8 cellular contexts compared by ENCODE assay signal in genomic region chr3:152737021-152737908, GRCh38.
DNase-seq lines count a peak whose midpoint lies in the region; ATAC-seq and TF ChIP-seq lines count a peak whose summit lies in the region.

No MANE protein-coding gene starts in this region.

- H3K27me3 Mint-ChIP-seq in activated T-helper 17 cell treated with anti-CD3 and anti-CD28 coated beads, Interleukin-2, amount 50 U/mL, for 72 hours: peaks cover 9% of the 10 kb centered on the region
- peaks cover 0 to 6% of the 10 kb centered on the region in 2 donors for H3K27me3 Mint-ChIP-seq in stimulated activated naive B cell treated with anti-CD40 and anti-IgM and Interleukin-4, amounts not matched to agents 10 μg/mL and 1 μg/mL and 100 μg/mL, for 72 hours
- H3K27me3 Mint-ChIP-seq in progenitor cell of endocrine pancreas: no peaks in the 10 kb centered on the region

- ATAC-seq in GM19324 (IDR thresholded peaks at IDR 0.05; ENCODE audit: low FRiP score, unreplicated experiment): peak; percentile 93
- peak; percentile 98 for ATAC-seq in HG03103 (IDR thresholded peaks at IDR 0.05; ENCODE audit: low read depth, unreplicated experiment)
- ATAC-seq in activated T-helper 17 cell treated with anti-CD3 and anti-CD28 coated beads, Interleukin-2, amount 50 U/mL, for 72 hours (replicated peaks): peak; percentile 70
- peak; percentile 98 to 99 for ATAC-seq in stimulated activated naive B cell treated with anti-CD40 and anti-IgM and Interleukin-4, amounts not matched to agents 10 μg/mL and 1 μg/mL and 100 μg/mL, for 72 hours (replicated peaks)

- H3K9me3 Mint-ChIP-seq in activated T-helper 17 cell treated with anti-CD3 and anti-CD28 coated beads, Interleukin-2, amount 50 U/mL, for 72 hours: no peaks in the 10 kb centered on the region
- no peaks in the 10 kb centered on the region for H3K9me3 Mint-ChIP-seq in stimulated activated naive B cell treated with anti-CD40 and anti-IgM and Interleukin-4, amounts not matched to agents 10 μg/mL and 1 μg/mL and 100 μg/mL, for 72 hours
- H3K9me3 Mint-ChIP-seq in progenitor cell of endocrine pancreas (ENCODE audit: low read depth): no peaks in the 10 kb centered on the region

- CTCF ChIA-PET in AG04450 (lab: Charles Lee): no interaction called here

- H3K9me3 ChIP-seq in AG04450 (ENCODE audit: control insufficient read depth, insufficient read depth, low read length): no peaks in the 10 kb centered on the region

- no peaks in the 10 kb centered on the region for H3K27me3 ChIP-seq in AG04450 (ENCODE audit: control insufficient read depth, insufficient read depth, low read length)

- no peak overlapping the region for H3K4me3 ChIP-seq in AG04450 (ENCODE audit: low read depth, low read length)

- H3K4me1 Mint-ChIP-seq in activated T-helper 17 cell treated with anti-CD3 and anti-CD28 coated beads, Interleukin-2, amount 50 U/mL, for 72 hours: no peaks in the 10 kb centered on the region
- H3K4me1 Mint-ChIP-seq in stimulated activated naive B cell treated with anti-CD40 and anti-IgM and Interleukin-4, amounts not matched to agents 10 μg/mL and 1 μg/mL and 100 μg/mL, for 72 hours: peaks cover 3 to 5% of the 10 kb centered on the region in 2 donors
- H3K4me1 Mint-ChIP-seq in progenitor cell of endocrine pancreas (ENCODE audit: low read depth): no peaks in the 10 kb centered on the region

- TF ChIP-seq CTCF in AG04450 (IDR thresholded peaks at IDR 0.05; ENCODE audit: low read depth, low read length) (no peak), progenitor cell of endocrine pancreas (IDR thresholded peaks at IDR 0.05; ENCODE audit: unreplicated experiment) (no peak)

- H3K36me3 Mint-ChIP-seq in activated T-helper 17 cell treated with anti-CD3 and anti-CD28 coated beads, Interleukin-2, amount 50 U/mL, for 72 hours (ENCODE audit: low read depth): no peaks in the 10 kb centered on the region
- H3K36me3 Mint-ChIP-seq in stimulated activated naive B cell treated with anti-CD40 and anti-IgM and Interleukin-4, amounts not matched to agents 10 μg/mL and 1 μg/mL and 100 μg/mL, for 72 hours: no peaks in the 10 kb centered on the region
- no peaks in the 10 kb centered on the region for H3K36me3 Mint-ChIP-seq in progenitor cell of endocrine pancreas (ENCODE audit: insufficient read depth)

- POLR2A ChIA-PET in AG04450 (lab: Yijun Ruan, JAX): no interaction called here

- DNase-seq in AG04450 (ENCODE audit: low read depth, low spot score): peak; percentile 3
- DNase-seq in stimulated activated naive B cell treated with anti-CD40 and anti-IgM and Interleukin-4, amounts not matched to agents 10 μg/mL and 1 μg/mL and 100 μg/mL, for 72 hours: peak; percentile 31
- DNase-seq in posterior cingulate gyrus: no peak
- DNase-seq in progenitor cell of endocrine pancreas (ENCODE audit: low spot score, unreplicated experiment): no peak
- no peak for DNase-seq in OCI-M1 (lab: John Stamatoyannopoulos, UW)

- no peak overlapping the region for H3K4me3 Mint-ChIP-seq in activated T-helper 17 cell treated with anti-CD3 and anti-CD28 coated beads, Interleukin-2, amount 50 U/mL, for 72 hours
- no peak overlapping the region for H3K4me3 Mint-ChIP-seq in stimulated activated naive B cell treated with anti-CD40 and anti-IgM and Interleukin-4, amounts not matched to agents 10 μg/mL and 1 μg/mL and 100 μg/mL, for 72 hours
- H3K4me3 Mint-ChIP-seq in progenitor cell of endocrine pancreas (ENCODE audit: low read depth): no peak overlapping the region

- H3K27ac ChIP-seq in AG04450 (ENCODE audit: low read depth, low read length): no peak overlapping the region

- H3K27ac Mint-ChIP-seq in activated T-helper 17 cell treated with anti-CD3 and anti-CD28 coated beads, Interleukin-2, amount 50 U/mL, for 72 hours: no peak overlapping the region
- no peak overlapping the region for H3K27ac Mint-ChIP-seq in stimulated activated naive B cell treated with anti-CD40 and anti-IgM and Interleukin-4, amounts not matched to agents 10 μg/mL and 1 μg/mL and 100 μg/mL, for 72 hours
- no peak overlapping the region for H3K27ac Mint-ChIP-seq in progenitor cell of endocrine pancreas

- intact Hi-C loops in posterior cingulate gyrus (cut with DNase I): no loop called here

Comparison
In these comparisons a context has a peak if more than half of its experiments do, and no peak if none do; other contexts are left out.
1. DNase-seq: peak in AG04450 (single experiment) and stimulated activated naive B cell treated with anti-CD40 and anti-IgM and Interleukin-4, amounts not matched to agents 10 μg/mL and 1 μg/mL and 100 μg/mL, for 72 hours (single experiment); none in posterior cingulate gyrus (0 of 10), progenitor cell of endocrine pancreas (single experiment) and OCI-M1 (single experiment).
2. Peak in every context shown above with its lines, with median percentiles within 50 percentile points of each other: ATAC-seq.